ENCODE assay signal across 9 cellular contexts in genomic region chr19:41298327-41298964, GRCh38. TPM values are rescaled to one million over a fixed set of nuclear protein-coding genes. Genes with fewer than 3 reads are reported as not detected.
DNase-seq lines count a peak whose midpoint lies in the region; ATAC-seq and TF ChIP-seq lines count a peak whose summit lies in the region.
"Had no signal": no experiment of that assay in that cellular context is flagged by ENCODE, and none has a peak within 500 bp of the region (broad histone marks: within the 10 kb centered on the region; RNA-seq: fewer than 3 reads in every experiment).

No MANE protein-coding gene starts in this region.

- TF ChIP-seq CTCF in cardiac muscle cell (IDR thresholded peaks at IDR 0.05; ENCODE audit: low read depth, low read length) (no peak), retinal pigment epithelial cell (conservative IDR thresholded peaks at IDR 0.05; ENCODE audit: low read depth, low read length) (no peak)

- H3K27ac ChIP-seq in cardiac muscle cell: peak overlapping the region; percentile 93
- H3K27ac ChIP-seq: SK-N-MC had no signal

- ATAC-seq in HG03378 (IDR thresholded peaks at IDR 0.05; ENCODE audit: unreplicated experiment) (peak; percentile 13), HG03571 (IDR thresholded peaks at IDR 0.05; ENCODE audit: unreplicated experiment) (no peak)

- H3K36me3 ChIP-seq in cardiac muscle cell: peaks cover 46% of the 10 kb centered on the region

- DNase-seq in EL: peak; percentile 44
- peak; percentile 46 for DNase-seq in activated gamma-delta T cell treated with Interleukin-2 at 50 U/mL for 16 hours
- DNase-seq in cardiac muscle cell (ENCODE audit: low read depth in 1 of 2, low spot score in 1 of 2): peak; percentile 85 to 87
- peak; percentile 76 for DNase-seq in retinal pigment epithelial cell (ENCODE audit: low read depth)
- DNase-seq in SIG-M5 (lab: John Stamatoyannopoulos, UW): no peak
- no peak for DNase-seq in NCI-H2171 treated with DMSO at 0.1 percent for 48 hours (lab: John Stamatoyannopoulos, UW)

- H3K27me3 ChIP-seq in cardiac muscle cell: no peaks in the 10 kb centered on the region

- H3K4me3 ChIP-seq in cardiac muscle cell (no peak overlapping the region), retinal pigment epithelial cell (ENCODE audit: low read length) (no peak overlapping the region)
- H3K4me3 ChIP-seq: SK-N-MC had no signal

- H3K9me3 ChIP-seq in cardiac muscle cell (ENCODE audit: low read depth): no peaks in the 10 kb centered on the region

- peaks cover 58% of the 10 kb centered on the region for H3K4me1 ChIP-seq in cardiac muscle cell (ENCODE audit: low read depth)

RNA-seq across cellular contexts. Expression of gene CCDC97, which starts 11.5 kb away (rescaled TPM):
- total RNA-seq in cardiac muscle cell: 24.6 and 25.2 TPM in 2 replicates
- polyA plus RNA-seq in cardiac muscle cell: 29.7 and 32.4 TPM in 2 replicates

RNA-seq across cellular contexts. Expression of gene HNRNPUL1, which starts 34.3 kb away (rescaled TPM):
- total RNA-seq in cardiac muscle cell: 159 and 195 TPM in 2 replicates
- polyA plus RNA-seq in cardiac muscle cell: 148 and 216 TPM in 2 replicates

RNA-seq across cellular contexts. Expression of gene TGFB1, which starts 55.3 kb away (rescaled TPM):
- 19.4 and 32.6 TPM in 2 replicates for total RNA-seq in cardiac muscle cell
- 34.8 and 52.3 TPM in 2 replicates for polyA plus RNA-seq in cardiac muscle cell

Comparison
In these comparisons a context has a peak if more than half of its experiments do, and no peak if none do; other contexts are left out.
1. DNase-seq: peak in EL (single experiment), activated gamma-delta T cell treated with Interleukin-2 at 50 U/mL for 16 hours (single experiment), cardiac muscle cell (2 of 2) and retinal pigment epithelial cell (single experiment); none in SIG-M5 (single experiment) and NCI-H2171 treated with DMSO at 0.1 percent for 48 hours (single experiment).